28 cellular contexts compared by ENCODE assay signal in the genomic region with DNA sequence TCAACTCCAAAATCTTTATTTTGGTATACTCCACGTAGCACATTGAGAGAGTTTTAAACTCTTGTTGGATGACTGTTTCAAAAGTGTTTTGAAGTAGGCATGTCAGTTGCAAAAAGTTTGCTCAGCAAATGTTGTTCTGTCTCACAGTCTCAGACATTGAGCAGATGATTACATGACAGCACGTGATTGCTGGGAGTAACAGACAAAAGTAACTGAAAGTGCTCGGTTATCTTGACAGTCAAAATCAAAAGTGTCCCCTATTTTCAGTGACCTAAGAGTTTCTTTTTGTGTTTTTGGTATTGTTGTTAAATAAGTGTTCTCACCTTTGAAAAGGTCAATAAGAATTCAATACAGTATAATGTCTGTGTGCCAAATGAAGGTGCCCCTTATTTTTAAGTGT.
A peak's percentile ranks its signal among the peaks of the same experiment; 100 is the strongest.
DNase-seq lines count a peak whose midpoint lies in the region; ATAC-seq and TF ChIP-seq lines count a peak whose summit lies in the region.
"Had no signal": no experiment of that assay in that cellular context is flagged by ENCODE, and none has a peak within 500 bp of the region (broad histone marks: within the 10 kb centered on the region; RNA-seq: fewer than 3 reads in every experiment).

No MANE protein-coding gene starts in this region.

- H3K36me3 Mint-ChIP-seq in HFFc6 (ENCODE audit: low read depth) = no peaks in the 10 kb centered on the region
- H3K36me3 Mint-ChIP-seq: naive B cell had no signal

- H3K9me3 Mint-ChIP-seq in HFFc6 = peaks cover 8% of the 10 kb centered on the region
- H3K9me3 Mint-ChIP-seq: activated T-helper 17 cell treated with anti-CD3 and anti-CD28 coated beads, Interleukin-2, amount 50 U/mL, for 72 hours had no signal

- TF ChIP-seq CTCF in GM12865 (IDR thresholded peaks at IDR 0.05; ENCODE audit: insufficient read depth, low read depth, low read length, missing control alignments) = no peak
- TF ChIP-seq CTCF in HFFc6 (IDR thresholded peaks at IDR 0.05) = no peak

- DNase-seq in GM12865 (ENCODE audit: low read depth) (peak; percentile 29), amniotic epithelial cell (ENCODE audit: low read depth) (peak; percentile 31), SIG-M5 (lab: John Stamatoyannopoulos, UW) (no peak), HFFc6 (no peak)
- DNase-seq in activated CD4-positive, alpha-beta T cell treated with anti-CD3 and anti-CD28 coated beads, Interleukin-2, amount 50 U/mL, for 48 hours = no peak
- DNase-seq: activated CD4-positive, CD25-positive, alpha-beta regulatory T cell treated with anti-CD3 and anti-CD28 coated beads, Interleukin-2, amount 50 U/mL, for 72 hours; activated naive CD4-positive, alpha-beta T cell treated with anti-CD3 and anti-CD28 coated beads, Interleukin-2, amount 50 U/mL, for 16 hours; amygdala; brain microvascular endothelial cell; glutamatergic neuron; islet precursor cell; midbrain; naive B cell; NCI-H1092 treated with DMSO at 0.1 percent for 48 hours; NCI-H187; NCI-H2171; NCI-H510A treated with DMSO at 0.1 percent for 48 hours; Right ventricle myocardium superior; stimulated activated CD4-positive, alpha-beta T cell treated with anti-CD3 and anti-CD28 coated beads, Interleukin-12 subunit alpha, Interleukin-12 subunit beta, amount 100 ng/mL, for 4 hours; stimulated activated CD4-positive, alpha-beta T cell treated with anti-CD3 and anti-CD28 coated beads, Interleukin-2, amount 100 ng/mL, for 48 hours; stomach; uterus had no signal

- no peaks in the 10 kb centered on the region for H3K4me1 Mint-ChIP-seq in HFFc6 (ENCODE audit: low read depth)
- H3K4me1 Mint-ChIP-seq: activated T-helper 17 cell treated with anti-CD3 and anti-CD28 coated beads, Interleukin-2, amount 50 U/mL, for 72 hours; naive B cell had no signal

- H3K27ac Mint-ChIP-seq in HFFc6 = no peak overlapping the region
- H3K27ac Mint-ChIP-seq: activated T-helper 17 cell treated with anti-CD3 and anti-CD28 coated beads, Interleukin-2, amount 50 U/mL, for 72 hours; naive B cell had no signal

- no peak overlapping the region for H3K4me3 Mint-ChIP-seq in HFFc6
- H3K4me3 Mint-ChIP-seq: activated T-helper 17 cell treated with anti-CD3 and anti-CD28 coated beads, Interleukin-2, amount 50 U/mL, for 72 hours; naive B cell had no signal

- H3K4me3 ChIP-seq in GM12865 (ENCODE audit: low read depth, low read length) = no peak overlapping the region
- H3K4me3 ChIP-seq: stomach, uterus had no signal

- no peaks in the 10 kb centered on the region for H3K27me3 Mint-ChIP-seq in HFFc6 (ENCODE audit: insufficient read depth)
- H3K27me3 Mint-ChIP-seq: activated T-helper 17 cell treated with anti-CD3 and anti-CD28 coated beads, Interleukin-2, amount 50 U/mL, for 72 hours; naive B cell had no signal

- ATAC-seq in GM19395 (IDR thresholded peaks at IDR 0.05; ENCODE audit: unreplicated experiment) = peak; percentile 51
- ATAC-seq in HG03432 (IDR thresholded peaks at IDR 0.05; ENCODE audit: unreplicated experiment) = peak; percentile 63
- ATAC-seq in HG03095 (IDR thresholded peaks at IDR 0.05; ENCODE audit: unreplicated experiment) = no peak
- ATAC-seq: activated T-helper 17 cell treated with anti-CD3 and anti-CD28 coated beads, Interleukin-2, amount 50 U/mL, for 72 hours; esophagus mucosa; sciatic nerve had no signal

Comparison
In these comparisons a context has a peak if more than half of its experiments do, and no peak if none do; other contexts are left out.
1. DNase-seq: peak in GM12865 (single experiment) and amniotic epithelial cell (single experiment); none in activated CD4-positive, alpha-beta T cell treated with anti-CD3 and anti-CD28 coated beads, Interleukin-2, amount 50 U/mL, for 48 hours (0 of 2), SIG-M5 (single experiment) and HFFc6 (single experiment).